ENCODE assay signal across 10 cellular contexts in genomic region chr5:128538249-128539037, GRCh38. TPM values are rescaled to one million over a fixed set of nuclear protein-coding genes. Genes with fewer than 3 reads are reported as not detected.
DNase-seq lines count a peak whose midpoint lies in the region; ATAC-seq and TF ChIP-seq lines count a peak whose summit lies in the region.
"Had no signal": no experiment of that assay in that cellular context is flagged by ENCODE, and none has a peak within 500 bp of the region (broad histone marks: within the 10 kb centered on the region; RNA-seq: fewer than 3 reads in every experiment).

No MANE protein-coding gene starts in this region.

- H3K4me1 ChIP-seq in neuronal stem cell (ENCODE audit: control insufficient read depth in 2 of 2, insufficient read depth in 1 of 2, low read depth in 1 of 2, low read length in 2 of 2), result peaks cover 1 to 8% of the 10 kb centered on the region in 2 donors

- H3K4me2 ChIP-seq in neuronal stem cell (ENCODE audit: insufficient read depth, low read length, poor library complexity, severe bottlenecking), result peak overlapping the region; percentile 79

- H3K9me3 ChIP-seq in neuronal stem cell (replicated peaks in 1 of 2; ENCODE audit: control insufficient read depth in 2 of 2, insufficient read depth in 1 of 2, low read depth in 1 of 2, low read length in 2 of 2), result peaks cover 0 to 2% of the 10 kb centered on the region in 2 donors

- H3K23ac ChIP-seq in neuronal stem cell (ENCODE audit: low read depth, low read length, poor library complexity), result no peak overlapping the region

- peak overlapping the region; percentile 99 for H2BK15ac ChIP-seq in neuronal stem cell (ENCODE audit: low read length)

- H3K36me3 ChIP-seq in neuronal stem cell (replicated peaks in 1 of 2; ENCODE audit: control insufficient read depth in 2 of 2, insufficient read depth in 2 of 2, low read length in 2 of 2), result peaks cover 2 to 21% of the 10 kb centered on the region in 2 donors

- peak overlapping the region; percentile 91 for H2BK5ac ChIP-seq in neuronal stem cell (ENCODE audit: low read length)

- peak overlapping the region; percentile 75 for H2BK12ac ChIP-seq in neuronal stem cell (ENCODE audit: low read length)

- peaks cover 7% of the 10 kb centered on the region for H3K79me1 ChIP-seq in neuronal stem cell (ENCODE audit: low read depth, low read length)

- ATAC-seq in GM21360 (IDR thresholded peaks at IDR 0.05; ENCODE audit: unreplicated experiment) (no peak), HG03175 (IDR thresholded peaks at IDR 0.05; ENCODE audit: unreplicated experiment) (no peak)
- ATAC-seq: K562; naive thymus-derived CD8-positive, alpha-beta T cell had no signal

- no peak overlapping the region for H2BK120ac ChIP-seq in neuronal stem cell (ENCODE audit: low read depth, low read length)

- H3K18ac ChIP-seq in neuronal stem cell (ENCODE audit: low read length), result peak overlapping the region; percentile 96

- no peaks in the 10 kb centered on the region for H3K27me3 ChIP-seq in neuronal stem cell (ENCODE audit: control insufficient read depth in 3 of 3, insufficient read depth in 3 of 3, low read depth in 1 of 3, low read length in 3 of 3)

- peak overlapping the region; percentile 71 for H3K9ac ChIP-seq in neuronal stem cell (ENCODE audit: low read depth, low read length, poor library complexity)

- DNase-seq in H4 (ENCODE audit: low spot score) (peak; percentile 45), RPMI7951 (ENCODE audit: low read depth) (peak; percentile 1), fibroblast of the aortic adventitia (ENCODE audit: low read depth) (peak; percentile 69), neuronal stem cell (ENCODE audit: low spot score) (peak; percentile 91), GF-D8 (lab: John Stamatoyannopoulos, UW) (no peak), NCI-H1436 (lab: John Stamatoyannopoulos, UW) (no peak)

- H3K14ac ChIP-seq in neuronal stem cell (ENCODE audit: low read length), result no peak overlapping the region

- H4K8ac ChIP-seq in neuronal stem cell (ENCODE audit: low read depth, low read length), result no peak overlapping the region

- H3K27ac ChIP-seq in neuronal stem cell (replicated peaks; ENCODE audit: low read length), result peak overlapping the region; percentile 95

- WGBS in neuronal stem cell (ENCODE audit: extremely low coverage in 2 of 2, insufficient read length in 2 of 2, insufficient replicate concordance in 1 of 2), 2 donors, result no CpG with 5 or more reads among the region's 65 CpGs

- peak overlapping the region; percentile 68 for H3K4me3 ChIP-seq in fibroblast of the aortic adventitia (ENCODE audit: low read depth, low read length)
- H3K4me3 ChIP-seq in neuronal stem cell (ENCODE audit: low read length in 2 of 2), result peak overlapping the region; percentile 83 to 99
- H3K4me3 ChIP-seq: K562 had no signal

- peak overlapping the region; percentile 95 for H2AFZ ChIP-seq in neuronal stem cell (ENCODE audit: low read length)

- peak overlapping the region; percentile 10 for H2AK5ac ChIP-seq in neuronal stem cell (ENCODE audit: low read depth, low read length)

- H4K91ac ChIP-seq in neuronal stem cell (ENCODE audit: low read depth, low read length, poor library complexity), result no peak overlapping the region

- peak overlapping the region; percentile 1 for H3K4ac ChIP-seq in neuronal stem cell (ENCODE audit: low read length)

- TF ChIP-seq CTCF in fibroblast of the aortic adventitia (IDR thresholded peaks at IDR 0.05; ENCODE audit: insufficient read depth, low read length), result no peak

RNA-seq across cellular contexts. Expression of gene FBN2, which starts 0.4 kb away (rescaled TPM):
- total RNA-seq in H4 (2014; rRNA removed; shearing (Covaris generic)), result 7.6 and 8.8 TPM in 2 replicates
- 0.59 and 0.72 TPM in 2 replicates for total RNA-seq in RPMI7951 (2014; rRNA removed; shearing (Covaris generic))
- 19.8 and 45.1 TPM in 2 replicates for total RNA-seq in fibroblast of the aortic adventitia (ENCODE audit: low replicate concordance)
- polyA plus RNA-seq in neuronal stem cell (2013, experiment 1 of 2), result 27.4 TPM
- 27.0 TPM for polyA plus RNA-seq in neuronal stem cell (2013, experiment 2 of 2)
- polyA plus RNA-seq: naive thymus-derived CD8-positive, alpha-beta T cell had no signal

Comparison
In these comparisons a context has a peak if more than half of its experiments do, and no peak if none do; other contexts are left out.
1. DNase-seq: peak in H4 (single experiment), RPMI7951 (single experiment), fibroblast of the aortic adventitia (single experiment) and neuronal stem cell (single experiment); none in GF-D8 (single experiment) and NCI-H1436 (single experiment).